Comparison of ENCODE assay signal across 15 cellular contexts in the genomic region with DNA sequence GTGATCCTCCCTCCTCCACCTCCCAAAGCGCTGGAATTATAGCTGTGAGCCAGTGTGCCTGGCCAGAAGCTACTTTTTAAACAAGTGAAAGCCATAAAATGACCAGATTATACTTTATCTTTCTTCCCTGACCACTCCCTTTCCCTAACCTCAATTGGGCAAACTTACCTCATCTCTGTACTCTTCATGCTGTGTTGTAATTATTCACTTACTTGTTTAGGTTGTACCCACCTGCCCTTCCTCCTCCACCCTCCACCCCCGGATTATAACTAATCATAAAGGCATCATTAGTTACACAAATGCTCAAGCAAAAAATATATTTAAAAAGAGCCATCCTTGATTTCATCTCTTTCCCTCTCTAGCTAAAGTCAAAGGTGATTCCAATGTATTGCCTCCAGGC.
DNase-seq lines count a peak whose midpoint lies in the region; ATAC-seq and TF ChIP-seq lines count a peak whose summit lies in the region.
"Had no signal": no experiment of that assay in that cellular context is flagged by ENCODE, and none has a peak within 500 bp of the region (broad histone marks: within the 10 kb centered on the region; RNA-seq: fewer than 3 reads in every experiment).

No MANE protein-coding gene starts in this region.

- H3K27ac Mint-ChIP-seq in endothelial cell (ENCODE audit: unreplicated experiment): no peak overlapping the region
- peak overlapping the region; percentile 18 for H3K27ac Mint-ChIP-seq in stimulated activated memory B cell treated with anti-CD40 and anti-IgM and Interleukin-4, amounts not matched to agents 10 μg/mL and 1 μg/mL and 100 μg/mL, for 72 hours
- H3K27ac Mint-ChIP-seq: CD4-positive, alpha-beta memory T cell; GM23338; H9; HFFc6 had no signal

- DNase-seq in endothelial cell (ENCODE audit: low spot score) (no peak), mucosa of descending colon (no peak), hypothalamus (lab: John Stamatoyannopoulos, UW) (no peak), NCI-H2171 (lab: John Stamatoyannopoulos, UW) (no peak)
- DNase-seq: C1 segment of cervical spinal cord; Caco-2; CD4-positive, alpha-beta memory T cell; DMS153; DND-41; H9; HFFc6 had no signal

- TF ChIP-seq CTCF in endothelial cell (IDR thresholded peaks at IDR 0.05; ENCODE audit: unreplicated experiment) (no peak), mucosa of descending colon (IDR thresholded peaks at IDR 0.05) (no peak)

- H3K4me3 ChIP-seq in mucosa of descending colon: no peak overlapping the region
- H3K4me3 ChIP-seq: GM23338 had no signal

- H3K27me3 Mint-ChIP-seq in endothelial cell (ENCODE audit: unreplicated experiment): peaks cover 8% of the 10 kb centered on the region
- no peaks in the 10 kb centered on the region for H3K27me3 Mint-ChIP-seq in stimulated activated memory B cell treated with anti-CD40 and anti-IgM and Interleukin-4, amounts not matched to agents 10 μg/mL and 1 μg/mL and 100 μg/mL, for 72 hours

- peaks cover 68% of the 10 kb centered on the region for H3K36me3 Mint-ChIP-seq in endothelial cell (ENCODE audit: low read depth, unreplicated experiment)
- peaks cover 88% of the 10 kb centered on the region for H3K36me3 Mint-ChIP-seq in stimulated activated memory B cell treated with anti-CD40 and anti-IgM and Interleukin-4, amounts not matched to agents 10 μg/mL and 1 μg/mL and 100 μg/mL, for 72 hours
- H3K36me3 Mint-ChIP-seq: CD4-positive, alpha-beta memory T cell had no signal

- no peaks in the 10 kb centered on the region for H3K36me3 ChIP-seq in mucosa of descending colon (ENCODE audit: low read depth)

- H3K4me3 Mint-ChIP-seq in endothelial cell (ENCODE audit: unreplicated experiment): peak overlapping the region; percentile 53
- no peak overlapping the region for H3K4me3 Mint-ChIP-seq in stimulated activated memory B cell treated with anti-CD40 and anti-IgM and Interleukin-4, amounts not matched to agents 10 μg/mL and 1 μg/mL and 100 μg/mL, for 72 hours
- H3K4me3 Mint-ChIP-seq: CD4-positive, alpha-beta memory T cell; GM23338; H9; HFFc6 had no signal

- H3K4me1 ChIP-seq in mucosa of descending colon (ENCODE audit: low read depth): peaks cover 3% of the 10 kb centered on the region
- H3K4me1 ChIP-seq: Caco-2 had no signal

- peaks cover 30% of the 10 kb centered on the region for H3K4me1 Mint-ChIP-seq in endothelial cell (ENCODE audit: unreplicated experiment)
- H3K4me1 Mint-ChIP-seq in stimulated activated memory B cell treated with anti-CD40 and anti-IgM and Interleukin-4, amounts not matched to agents 10 μg/mL and 1 μg/mL and 100 μg/mL, for 72 hours: peaks cover 61% of the 10 kb centered on the region
- H3K4me1 Mint-ChIP-seq: CD4-positive, alpha-beta memory T cell; H9 had no signal

- peak; percentile 23 for ATAC-seq in mucosa of descending colon
- no peak for ATAC-seq in stimulated activated memory B cell treated with anti-CD40 and anti-IgM and Interleukin-4, amounts not matched to agents 10 μg/mL and 1 μg/mL and 100 μg/mL, for 72 hours
- no peak for ATAC-seq in GM19467 (IDR thresholded peaks at IDR 0.05; ENCODE audit: unreplicated experiment)
- ATAC-seq: GM23338, HCT116 had no signal

- intact Hi-C loops in mucosa of descending colon (cut with DNase I, micrococcal nuclease): no loop called here

- H3K9me3 ChIP-seq in mucosa of descending colon: no peaks in the 10 kb centered on the region
- H3K9me3 ChIP-seq: Caco-2 had no signal

- H3K9me3 Mint-ChIP-seq in endothelial cell (ENCODE audit: unreplicated experiment): no peaks in the 10 kb centered on the region
- no peaks in the 10 kb centered on the region for H3K9me3 Mint-ChIP-seq in stimulated activated memory B cell treated with anti-CD40 and anti-IgM and Interleukin-4, amounts not matched to agents 10 μg/mL and 1 μg/mL and 100 μg/mL, for 72 hours
- H3K9me3 Mint-ChIP-seq: GM23338, H9 had no signal
